26 cellular contexts compared by ENCODE assay signal in the genomic region with DNA sequence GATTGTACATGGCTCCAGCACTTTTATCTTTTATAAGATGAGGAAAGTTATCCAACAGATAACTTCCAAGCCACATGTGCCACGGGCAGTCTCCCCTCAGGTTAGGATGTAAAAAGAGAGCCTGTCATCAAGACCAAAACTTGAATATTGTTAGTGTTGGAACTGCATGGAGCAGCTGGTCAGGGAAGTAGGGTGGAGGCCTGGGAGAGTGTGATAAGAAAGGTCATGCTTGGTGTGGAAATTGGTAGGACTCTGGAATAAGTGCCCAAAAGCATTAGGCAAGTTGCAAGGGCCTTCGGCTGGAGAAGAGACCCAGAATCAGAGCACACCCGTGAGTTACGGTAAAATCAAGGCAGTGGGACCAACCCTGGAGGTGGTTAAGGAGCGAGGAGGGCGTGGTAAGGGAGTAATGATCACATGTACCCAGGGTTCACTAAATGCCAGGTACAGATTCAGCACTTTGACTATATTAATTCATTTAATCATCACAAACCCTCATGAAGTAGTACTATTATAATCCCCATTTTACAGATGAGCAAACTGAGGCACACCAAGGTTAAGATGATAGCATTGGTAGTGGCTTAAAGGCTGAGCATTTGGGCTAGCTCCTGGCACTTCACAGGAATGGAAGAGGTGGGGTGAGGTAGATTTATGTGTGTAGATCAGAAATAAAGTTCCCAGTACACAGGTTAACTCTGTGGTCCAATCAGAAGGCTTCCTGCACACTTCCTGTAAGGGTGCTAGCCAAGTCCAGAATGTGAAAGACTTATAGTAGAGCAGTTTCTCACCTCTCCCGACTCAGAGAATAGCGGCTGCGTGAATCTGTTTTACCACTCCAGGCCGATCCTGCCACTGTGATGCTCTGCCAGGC.
DNase-seq lines count a peak whose midpoint lies in the region; ATAC-seq, FAIRE-seq and TF ChIP-seq lines count a peak whose summit lies in the region.
"Had no signal": no experiment of that assay in that cellular context is flagged by ENCODE, and none has a peak within 500 bp of the region (broad histone marks: within the 10 kb centered on the region; RNA-seq: fewer than 3 reads in every experiment).

No MANE protein-coding gene starts in this region.

- H3K23ac ChIP-seq in neuronal stem cell (ENCODE audit: low read depth, low read length, poor library complexity) = no peak overlapping the region

- H3K4me3 ChIP-seq in HEK293 (ENCODE audit: low read depth, low read length) (no peak overlapping the region), GM12878 (no peak overlapping the region), neuronal stem cell (ENCODE audit: low read length in 2 of 2) (no peak overlapping the region)
- H3K4me3 ChIP-seq: ovary had no signal

- H2AK5ac ChIP-seq in neuronal stem cell (ENCODE audit: low read depth, low read length) = no peak overlapping the region

- no peak overlapping the region for H3K9ac ChIP-seq in GM12878 (ENCODE audit: control insufficient read depth, insufficient read depth, low read length)
- no peak overlapping the region for H3K9ac ChIP-seq in neuronal stem cell (ENCODE audit: low read depth, low read length, poor library complexity)

- H2BK120ac ChIP-seq in neuronal stem cell (ENCODE audit: low read depth, low read length) = no peak overlapping the region

- H3K27me3 ChIP-seq in GM12878 (replicated peaks in 1 of 2; ENCODE audit: control insufficient read depth in 2 of 2, insufficient read depth in 2 of 2, low read length in 1 of 2) (no peaks in the 10 kb centered on the region), neuronal stem cell (ENCODE audit: control insufficient read depth in 3 of 3, insufficient read depth in 3 of 3, low read depth in 1 of 3, low read length in 3 of 3) (no peaks in the 10 kb centered on the region)
- H3K27me3 ChIP-seq: BE2C, brain microvascular endothelial cell, ovary had no signal

- H3K4me2 ChIP-seq in GM12878 (ENCODE audit: control insufficient read depth, insufficient read depth) (no peak overlapping the region), neuronal stem cell (ENCODE audit: insufficient read depth, low read length, poor library complexity, severe bottlenecking) (no peak overlapping the region)

- H4K8ac ChIP-seq in neuronal stem cell (ENCODE audit: low read depth, low read length) = no peak overlapping the region

- no peak for TF ChIP-seq RAD21 in GM12878 (IDR thresholded peaks at IDR 0.05; ENCODE audit: insufficient read depth, low read depth, low read length)

- H3K27ac ChIP-seq in HEK293 (ENCODE audit: extremely low read depth, low read depth, low read length) (peak overlapping the region; percentile 33; the same call in 1 of the 2 replicates), GM12878 (ENCODE audit: control insufficient read depth, insufficient read depth) (no peak overlapping the region), neuronal stem cell (replicated peaks; ENCODE audit: low read length) (no peak overlapping the region)
- H3K27ac ChIP-seq: brain microvascular endothelial cell, epithelial cell of prostate, ovary had no signal

- in situ Hi-C loops in GM12878 (cut with MboI) = no loop called here

- H4K91ac ChIP-seq in neuronal stem cell (ENCODE audit: low read depth, low read length, poor library complexity) = no peak overlapping the region

- POLR2A ChIA-PET in HEK293 (lab: Yijun Ruan, JAX) (no interaction called here), GM12878 (lab: Charles Lee) (interaction anchor here (0.6 to 0.7 kb wide), 2 partner anchors 88 to 1296 kb away, joined by 4 read pairs; no protein-coding TSS in a partner anchor)

- FAIRE-seq in GM12878 (lab: Jason Lieb, UNC) = peak; percentile 18

- H2AFZ ChIP-seq in GM12878 (ENCODE audit: control insufficient read depth, low read depth, low read length) (no peak overlapping the region), neuronal stem cell (ENCODE audit: low read length) (no peak overlapping the region)

- peak overlapping the region; percentile 19 for H3K18ac ChIP-seq in neuronal stem cell (ENCODE audit: low read length)

- TF ChIP-seq POLR2A in GM12878 (IDR thresholded peaks at IDR 0.05; ENCODE audit: low read depth, low read length) = no peak

- no peaks in the 10 kb centered on the region for H3K79me2 ChIP-seq in GM12878 (ENCODE audit: control insufficient read depth, insufficient read depth, low read length)

- no peak overlapping the region for H2BK15ac ChIP-seq in neuronal stem cell (ENCODE audit: low read length)

- no peak overlapping the region for H3K4ac ChIP-seq in neuronal stem cell (ENCODE audit: low read length)

- no peak for TF ChIP-seq EP300 in GM12878 (IDR thresholded peaks at IDR 0.05; ENCODE audit: borderline replicate concordance in 1 of 2, control insufficient read depth in 1 of 2, low read depth in 2 of 2, low read length in 2 of 2)

- 86% methylated on average over 10 of the region's 10 CpGs for WGBS in GM12878 (ENCODE audit: insufficient coverage, insufficient replicate concordance, low lambda C conversion rate, missing lambda C conversion rate)
- WGBS in neuronal stem cell (ENCODE audit: extremely low coverage in 2 of 2, insufficient read length in 2 of 2, insufficient replicate concordance in 1 of 2), 2 donors = no CpG with 5 or more reads among the region's 10 CpGs

- no peak overlapping the region for H2BK12ac ChIP-seq in neuronal stem cell (ENCODE audit: low read length)

- intact Hi-C loops in GM12878 (cut with micrococcal nuclease; ENCODE audit: unreplicated experiment) = no loop called here
- intact Hi-C loops in left cardiac atrium (cut with DNase I) = no loop called here

- BruUV-seq in GM12878 (replicated peaks; lab: Mats Ljungman, UMichigan) = no TSS peak

- CTCF ChIA-PET in HEK293 (lab: Yijun Ruan, JAX) (no interaction called here), GM12878 (lab: Yijun Ruan, JAX) (no interaction called here)

- DNase-seq in GM12878 (ENCODE audit: low read depth, low spot score) (no peak), left cardiac atrium (peak; percentile 50), neuronal stem cell (ENCODE audit: low spot score) (no peak), DMS79 treated with DMSO at 0.1 percent for 48 hours (lab: John Stamatoyannopoulos, UW) (no peak), NAMALWA (ENCODE audit: low spot score) (no peak)
- DNase-seq in activated CD4-positive, alpha-beta T cell treated with anti-CD3 and anti-CD28 coated beads for 1 hour = no peak
- no peak for DNase-seq in activated CD4-positive, alpha-beta T cell treated with anti-CD3 and anti-CD28 coated beads, Interleukin-2, amount 50 U/mL, for 48 hours
- DNase-seq: ACHN; activated CD4-positive, alpha-beta T cell treated with anti-CD3 and anti-CD28 coated beads for 4 hours; activated gamma-delta T cell treated with Interleukin-2 at 50 U/mL for 16 hours; activated naive CD8-positive, alpha-beta T cell treated with anti-CD3 and anti-CD28 coated beads, Interleukin-2, amount 50 U/mL, for 24 hours; activated T-cell treated with anti-CD3 and anti-CD28 coated beads, Interleukin-2, amount 50 U/mL, for 4 hours; BE2C; brain microvascular endothelial cell; CD8-positive, alpha-beta memory T cell; effector CD4-positive, alpha-beta T cell; H7; head of caudate nucleus; left colon; NCI-H2029; ovary; stimulated activated CD4-positive, alpha-beta T cell treated with anti-CD3 and anti-CD28 coated beads, Interleukin-2, amount 100 ng/mL, for 48 hours; T-helper 2 cell had no signal

- no peaks in the 10 kb centered on the region for H3K79me1 ChIP-seq in neuronal stem cell (ENCODE audit: low read depth, low read length)

- H3K36me3 ChIP-seq in HEK293 (ENCODE audit: control insufficient read depth in 2 of 2, insufficient read depth in 1 of 2, low read length in 2 of 2) (no peaks in the 10 kb centered on the region), GM12878 (ENCODE audit: control insufficient read depth in 2 of 2, insufficient read depth in 2 of 2, low read length in 1 of 2) (no peaks in the 10 kb centered on the region), neuronal stem cell (replicated peaks in 1 of 2; ENCODE audit: control insufficient read depth in 2 of 2, insufficient read depth in 2 of 2, low read length in 2 of 2) (no peaks in the 10 kb centered on the region)
- H3K36me3 ChIP-seq: BE2C, brain microvascular endothelial cell, ovary had no signal

- TF ChIP-seq CTCF in HEK293 (tag by site-specific recombination; IDR thresholded peaks at IDR 0.05) = no peak
- no peak for TF ChIP-seq CTCF in GM12878 (IDR thresholded peaks at IDR 0.05 in 2 of 3, conservative IDR thresholded peaks at IDR 0.05 in 1 of 3; ENCODE audit: control insufficient read depth in 2 of 3, extremely low read depth in 1 of 3, insufficient read depth in 1 of 3, low read depth in 3 of 3, low read length in 3 of 3)

- SMC1A ChIA-PET in GM12878 (lab: Charles Lee; ENCODE audit: uncharacterized antibody, unreplicated experiment) = interaction anchor here (0.8 to 1.3 kb wide), 2 partner anchors 36 to 59 kb away, joined by 3 read pairs; no protein-coding TSS in a partner anchor

- H2BK5ac ChIP-seq in neuronal stem cell (ENCODE audit: low read length) = no peak overlapping the region

- H3K9me3 ChIP-seq in HEK293 (ENCODE audit: control insufficient read depth, insufficient read depth, low read depth, low read length) (no peaks in the 10 kb centered on the region), GM12878 (replicated peaks; ENCODE audit: control insufficient read depth, insufficient read depth, low read length) (no peaks in the 10 kb centered on the region), neuronal stem cell (replicated peaks in 1 of 2; ENCODE audit: control insufficient read depth in 2 of 2, insufficient read depth in 1 of 2, low read depth in 1 of 2, low read length in 2 of 2) (no peaks in the 10 kb centered on the region)
- H3K9me3 ChIP-seq: BE2C, ovary had no signal

- H3K14ac ChIP-seq in neuronal stem cell (ENCODE audit: low read length) = no peak overlapping the region

- no peaks in the 10 kb centered on the region for H4K20me1 ChIP-seq in GM12878 (ENCODE audit: control insufficient read depth, insufficient read depth)

- H3K4me1 ChIP-seq in HEK293 (ENCODE audit: control insufficient read depth, insufficient read depth, low read length) (peaks cover 36% of the 10 kb centered on the region), GM12878 (ENCODE audit: control insufficient read depth, insufficient read depth, low read length) (no peaks in the 10 kb centered on the region), neuronal stem cell (ENCODE audit: control insufficient read depth in 2 of 2, insufficient read depth in 1 of 2, low read depth in 1 of 2, low read length in 2 of 2) (no peaks in the 10 kb centered on the region)
- H3K4me1 ChIP-seq: BE2C had no signal

- ATAC-seq in GM12878 = no peak
- peak; percentile 78 to 92 for ATAC-seq in left cardiac atrium
- ATAC-seq: activated naive CD8-positive, alpha-beta T cell treated with anti-CD3 and anti-CD28 coated beads, Interleukin-2, amount 50 U/mL, for 24 hours; activated T-cell treated with anti-CD3 and anti-CD28 coated beads, Interleukin-2, amount 50 U/mL, for 4 hours; left colon; SK-N-SH treated with all-trans-retinoic acid at 6 μM for 48 hours had no signal

- RAD21 ChIA-PET in GM12878 (lab: Charles Lee; ENCODE audit: unreplicated experiment) = no interaction called here
